ENCODE assay signal across 19 cellular contexts in genomic region chr4:96305030-96305429, GRCh38.
DNase-seq lines count a peak whose midpoint lies in the region; ATAC-seq, FAIRE-seq and TF ChIP-seq lines count a peak whose summit lies in the region.
"Had no signal": no experiment of that assay in that cellular context is flagged by ENCODE, and none has a peak within 500 bp of the region (broad histone marks: within the 10 kb centered on the region; RNA-seq: fewer than 3 reads in every experiment).

No MANE protein-coding gene starts in this region.

- H3K9ac ChIP-seq in liver (ENCODE audit: low read depth in 1 of 2, low read length in 2 of 2) (no peak overlapping the region), HepG2 (ENCODE audit: insufficient read depth, low read depth, low read length) (no peak overlapping the region), SK-N-SH (no peak overlapping the region)

- H3K36me3 ChIP-seq in liver (ENCODE audit: control insufficient read depth in 4 of 4, insufficient read depth in 3 of 4, low read depth in 1 of 4, low read length in 3 of 4) (no peaks in the 10 kb centered on the region), HepG2 (replicated peaks in 1 of 2; ENCODE audit: control insufficient read depth in 1 of 2, insufficient read depth in 2 of 2, low read length in 2 of 2) (no peaks in the 10 kb centered on the region), SK-N-SH (replicated peaks in 1 of 2; ENCODE audit: control insufficient read depth in 1 of 2, insufficient read depth in 2 of 2, low read length in 1 of 2) (no peaks in the 10 kb centered on the region), hepatocyte (replicated peaks; ENCODE audit: insufficient read depth, low read depth) (no peaks in the 10 kb centered on the region), small intestine (ENCODE audit: control insufficient read depth in 2 of 2, insufficient read depth in 2 of 2, low read length in 2 of 2) (no peaks in the 10 kb centered on the region), osteoblast (ENCODE audit: insufficient read depth, low read length) (no peaks in the 10 kb centered on the region)

- intact Hi-C loops in HepG2 (cut with micrococcal nuclease; ENCODE audit: unreplicated experiment) = no loop called here

- H3F3A ChIP-seq in SK-N-SH (replicated peaks; ENCODE audit: insufficient read depth) = no peaks in the 10 kb centered on the region

- no peak overlapping the region for H3K27ac ChIP-seq in liver (ENCODE audit: low read depth in 1 of 2, low read length in 2 of 2)
- no peak overlapping the region for H3K27ac ChIP-seq in HepG2 (ENCODE audit: extremely low read length, insufficient read depth, low read length)
- H3K27ac ChIP-seq in SK-N-SH (ENCODE audit: low read depth in 2 of 2, low read length in 1 of 2) = no peak overlapping the region
- peak overlapping the region; percentile 40 for H3K27ac ChIP-seq in hepatocyte
- no peak overlapping the region for H3K27ac ChIP-seq in small intestine (ENCODE audit: low read depth in 1 of 2, low read length in 1 of 2)
- H3K27ac ChIP-seq in osteoblast (ENCODE audit: low read depth, low read length) = no peak overlapping the region
- H3K27ac ChIP-seq: SK-N-MC had no signal

- H3K79me2 ChIP-seq in HepG2 (ENCODE audit: insufficient read depth, low read length) (no peaks in the 10 kb centered on the region), SK-N-SH (ENCODE audit: insufficient read depth) (no peaks in the 10 kb centered on the region), hepatocyte (no peaks in the 10 kb centered on the region), osteoblast (ENCODE audit: insufficient read depth, low read length) (no peaks in the 10 kb centered on the region)

- in situ Hi-C loops in HepG2 (cut with HindIII; ENCODE audit: extremely low pct_ligation_motif_present, low pct_unique_long_range_greater_than_20kb) = no loop called here

- H3K9me3 ChIP-seq in liver (ENCODE audit: control insufficient read depth in 4 of 4, low read length in 3 of 4) = no peaks in the 10 kb centered on the region
- H3K9me3 ChIP-seq in HepG2 (ENCODE audit: low read length) = peaks cover 29% of the 10 kb centered on the region
- no peaks in the 10 kb centered on the region for H3K9me3 ChIP-seq in SK-N-SH
- no peaks in the 10 kb centered on the region for H3K9me3 ChIP-seq in hepatocyte (ENCODE audit: low read depth)
- no peaks in the 10 kb centered on the region for H3K9me3 ChIP-seq in small intestine (ENCODE audit: control insufficient read depth, low read depth)
- H3K9me3 ChIP-seq in osteoblast (ENCODE audit: low read depth, low read length) = no peaks in the 10 kb centered on the region

- ATAC-seq in HepG2 = no peak
- ATAC-seq: Right ventricle myocardium inferior had no signal

- FAIRE-seq in HepG2 (lab: Jason Lieb, UNC) (no peak), small intestine (lab: Jason Lieb, UNC) (no peak)
- FAIRE-seq: H54, RCC 7860 had no signal

- POLR2A ChIA-PET in HepG2 (lab: Yijun Ruan, JAX) (no interaction called here), SK-N-SH (lab: Yijun Ruan, JAX) (no interaction called here)

- BruUV-seq in HepG2 (replicated peaks; lab: Mats Ljungman, UMichigan) = no TSS peak

- TF ChIP-seq EP300 in HepG2 (IDR thresholded peaks at IDR 0.05; ENCODE audit: low read depth in 2 of 2, low read length in 2 of 2) = no peak
- no peak for TF ChIP-seq EP300 in HepG2 (CRISPR knock-in tag; IDR thresholded peaks at IDR 0.05; ENCODE audit: borderline replicate concordance)
- TF ChIP-seq EP300 in SK-N-SH (IDR thresholded peaks at IDR 0.05; ENCODE audit: borderline replicate concordance in 1 of 2, low read depth in 1 of 2, low read length in 1 of 2) = no peak; a peak in 1 of 4 replicates

- H4K20me1 ChIP-seq in HepG2 (ENCODE audit: insufficient read depth, low read length) (no peaks in the 10 kb centered on the region), SK-N-SH (ENCODE audit: insufficient read depth) (no peaks in the 10 kb centered on the region), hepatocyte (ENCODE audit: insufficient read depth, poor library complexity, severe bottlenecking) (no peaks in the 10 kb centered on the region), osteoblast (ENCODE audit: insufficient read depth, low read length) (no peaks in the 10 kb centered on the region)

- no peak overlapping the region for H3K4me3 ChIP-seq in liver (ENCODE audit: low read depth in 1 of 3, low read length in 3 of 3)
- H3K4me3 ChIP-seq in HepG2 (replicated peaks in 1 of 3; ENCODE audit: insufficient read depth in 1 of 3, low read depth in 2 of 3, low read length in 3 of 3) = no peak overlapping the region
- no peak overlapping the region for H3K4me3 ChIP-seq in SK-N-SH (ENCODE audit: low read depth in 2 of 2, low read length in 1 of 2)
- H3K4me3 ChIP-seq in hepatocyte = no peak overlapping the region
- no peak overlapping the region for H3K4me3 ChIP-seq in small intestine (ENCODE audit: low read depth in 1 of 2, low read length in 2 of 2)
- H3K4me3 ChIP-seq in osteoblast (ENCODE audit: insufficient read depth, low read length) = no peak overlapping the region
- H3K4me3 ChIP-seq: SK-N-MC had no signal

- H3K27me3 ChIP-seq in liver (ENCODE audit: control insufficient read depth in 4 of 4, insufficient read depth in 4 of 4, low read length in 3 of 4) (no peaks in the 10 kb centered on the region), HepG2 (ENCODE audit: control insufficient read depth in 1 of 2, insufficient read depth in 2 of 2, low read length in 2 of 2) (no peaks in the 10 kb centered on the region), SK-N-SH (ENCODE audit: insufficient read depth) (no peaks in the 10 kb centered on the region), hepatocyte (no peaks in the 10 kb centered on the region), small intestine (ENCODE audit: control insufficient read depth in 2 of 2, insufficient read depth in 2 of 2, low read length in 2 of 2) (no peaks in the 10 kb centered on the region), osteoblast (ENCODE audit: insufficient read depth, low read length) (no peaks in the 10 kb centered on the region)

- WGBS in liver = 14% methylated on average over 1 of the region's 1 CpG
- 0% methylated on average over 1 of the region's 1 CpG for WGBS in HepG2 (ENCODE audit: low lambda C conversion rate)
- 21% methylated on average over 1 of the region's 1 CpG for WGBS in SK-N-SH (ENCODE audit: low lambda C conversion rate)
- WGBS in hepatocyte (ENCODE audit: low lambda C conversion rate, missing lambda C conversion rate) = 19% methylated on average over 1 of the region's 1 CpG
- 0 to 15% (median 12%) methylated on average over 1 of the region's 1 CpG for WGBS in small intestine, 3 donors

- no peak for TF ChIP-seq RAD21 in liver (IDR thresholded peaks at IDR 0.05)
- no peak for TF ChIP-seq RAD21 in HepG2 (CRISPR knock-in tag; IDR thresholded peaks at IDR 0.05)
- TF ChIP-seq RAD21 in SK-N-SH (IDR thresholded peaks at IDR 0.05; ENCODE audit: low read length) = no peak

- no peak overlapping the region for H2AFZ ChIP-seq in HepG2 (ENCODE audit: low read length)
- no peak overlapping the region for H2AFZ ChIP-seq in SK-N-SH (ENCODE audit: low read depth)
- H2AFZ ChIP-seq in hepatocyte = no peak overlapping the region
- H2AFZ ChIP-seq in osteoblast (ENCODE audit: low read length) = no peak overlapping the region

- CTCF ChIA-PET in HepG2 (lab: Yijun Ruan, JAX; ENCODE audit: low intra/inter-chr PET ratio, low total read pairs) (no interaction called here), SK-N-SH (lab: Yijun Ruan, JAX) (no interaction called here)

- no peak for DNase-seq in HepG2 (ENCODE audit: low spot score)
- DNase-seq in SK-N-SH = peak; percentile 8
- peak; percentile 11 for DNase-seq in hepatocyte (ENCODE audit: low spot score)
- DNase-seq in small intestine = peak; percentile 64
- no peak for DNase-seq in amniotic stem cell (lab: John Stamatoyannopoulos, UW)
- no peak for DNase-seq in osteoblast (ENCODE audit: insufficient read length, low spot score, missing footprints)
- DNase-seq in NCI-H1105 (lab: John Stamatoyannopoulos, UW) = no peak
- DNase-seq: Calu3; CD4-positive, CD25-positive, alpha-beta regulatory T cell; DMS79; MV-4-11; NCI-H1417 treated with DMSO at 0.1 percent for 48 hours; NCI-H187 treated with DMSO at 0.1 percent for 48 hours; NK-92 treated with Interleukin-12 subunit alpha and Interleukin-12 subunit beta, amount 100 ng/mL, for 24 hours had no signal

- no peaks in the 10 kb centered on the region for H3K4me1 ChIP-seq in liver (ENCODE audit: control insufficient read depth in 4 of 4, insufficient read depth in 4 of 4, low read length in 3 of 4)
- no peaks in the 10 kb centered on the region for H3K4me1 ChIP-seq in HepG2 (ENCODE audit: insufficient read depth, low read length)
- no peaks in the 10 kb centered on the region; a peak in 1 of 4 replicates for H3K4me1 ChIP-seq in SK-N-SH (ENCODE audit: control insufficient read depth in 1 of 2, insufficient read depth in 2 of 2, low read depth in 1 of 2, low read length in 1 of 2)
- H3K4me1 ChIP-seq in hepatocyte (ENCODE audit: insufficient read depth) = no peaks in the 10 kb centered on the region
- no peaks in the 10 kb centered on the region for H3K4me1 ChIP-seq in small intestine (ENCODE audit: control insufficient read depth in 2 of 2, insufficient read depth in 1 of 2, low read depth in 1 of 2, low read length in 1 of 2)
- H3K4me1 ChIP-seq in osteoblast (ENCODE audit: insufficient read depth, low read length) = no peaks in the 10 kb centered on the region

- TF ChIP-seq POLR2A in HepG2 (IDR thresholded peaks at IDR 0.05; ENCODE audit: insufficient read depth in 1 of 2, low read depth in 2 of 2, low read length in 2 of 2) = no peak

- TF ChIP-seq CTCF in liver (IDR thresholded peaks at IDR 0.05; ENCODE audit: low read depth, low read length, missing input control) (no peak), HepG2 (CRISPR knock-in tag; IDR thresholded peaks at IDR 0.05) (no peak), SK-N-SH (IDR thresholded peaks at IDR 0.05) (no peak), hepatocyte (IDR thresholded peaks at IDR 0.05; ENCODE audit: poor library complexity) (no peak), osteoblast (IDR thresholded peaks at IDR 0.05; ENCODE audit: extremely low read depth, low read depth, low read length) (no peak)

- H3K4me2 ChIP-seq in HepG2 (ENCODE audit: low read depth, low read length) = no peak overlapping the region
- no peak overlapping the region for H3K4me2 ChIP-seq in SK-N-SH
- H3K4me2 ChIP-seq in hepatocyte = peak overlapping the region; percentile 50
- H3K4me2 ChIP-seq in osteoblast (ENCODE audit: insufficient read depth, low read length) = no peak overlapping the region

- no peaks in the 10 kb centered on the region for H3K9me2 ChIP-seq in SK-N-SH
- H3K9me2 ChIP-seq in hepatocyte (replicated peaks; ENCODE audit: insufficient read depth) = no peaks in the 10 kb centered on the region

TF ChIP-seq in liver, 16 proteins besides CTCF, POLR2A, EP300 and RAD21 (continues in another document):
- peak; percentile 40 to 68 for TF ChIP-seq HNF4A (conservative IDR thresholded peaks at IDR 0.05)
- no peak for TF ChIP-seq JUND (IDR thresholded peaks at IDR 0.05)

TF ChIP-seq in HepG2, 621 proteins besides CTCF, POLR2A, EP300 and RAD21:
- TF ChIP-seq CCDC6 (CRISPR knock-in tag; IDR thresholded peaks at IDR 0.05) (no peak), CHD2 (IDR thresholded peaks at IDR 0.05; ENCODE audit: low read depth, low read length) (no peak)

TF ChIP-seq in SK-N-SH, 30 proteins besides CTCF, POLR2A, EP300 and RAD21 (continues in another document):
- TF ChIP-seq FOXJ3 (CRISPR knock-in tag; IDR thresholded peaks at IDR 0.05) (no peak), ELF1 (IDR thresholded peaks at IDR 0.05) (no peak), MEF2A (IDR thresholded peaks at IDR 0.05; ENCODE audit: borderline replicate concordance, low read depth) (no peak)

Comparison
In these comparisons a context has a peak if more than half of its experiments do, and no peak if none do; other contexts are left out.
1. DNase-seq: peak in SK-N-SH (single experiment), hepatocyte (single experiment) and small intestine (single experiment); none in HepG2 (single experiment), amniotic stem cell (single experiment), osteoblast (single experiment) and NCI-H1105 (single experiment).